Comparison of ENCODE assay signal across 22 cellular contexts in the genomic region with DNA sequence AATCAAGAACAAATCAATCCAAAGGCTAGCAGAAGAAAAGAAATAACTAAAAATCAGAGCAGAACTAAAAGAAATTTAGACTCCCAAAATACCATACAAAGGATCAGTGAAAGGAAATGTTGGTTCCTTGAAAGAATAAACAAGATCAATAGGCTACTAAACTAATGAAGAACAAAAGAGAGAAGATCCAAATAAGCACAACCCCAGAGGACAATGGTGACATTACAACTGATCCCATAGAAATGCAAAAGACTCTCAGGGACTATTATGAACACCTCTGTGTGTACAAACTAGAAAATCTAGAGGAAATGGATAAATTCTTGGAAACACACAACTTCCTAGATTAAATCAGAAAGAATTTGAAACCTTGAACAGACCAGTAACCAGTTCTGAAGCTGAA.
DNase-seq lines count a peak whose midpoint lies in the region; ATAC-seq and TF ChIP-seq lines count a peak whose summit lies in the region.
"Had no signal": no experiment of that assay in that cellular context is flagged by ENCODE, and none has a peak within 500 bp of the region (broad histone marks: within the 10 kb centered on the region; RNA-seq: fewer than 3 reads in every experiment).

No MANE protein-coding gene starts in this region.

- no peaks in the 10 kb centered on the region for H3K27me3 Mint-ChIP-seq in GM23338 (ENCODE audit: insufficient read depth, low read depth, poor library complexity)
- H3K27me3 Mint-ChIP-seq: CD4-positive, alpha-beta memory T cell; IgD-negative memory B cell had no signal

- no peaks in the 10 kb centered on the region for H3K36me3 ChIP-seq in A673 (ENCODE audit: insufficient read depth, low read length, poor library complexity, severe bottlenecking)
- H3K36me3 ChIP-seq in GM23338 (ENCODE audit: insufficient read depth): no peaks in the 10 kb centered on the region
- H3K36me3 ChIP-seq in kidney epithelial cell (ENCODE audit: control insufficient read depth, insufficient read depth, low read length): no peaks in the 10 kb centered on the region
- no peaks in the 10 kb centered on the region for H3K36me3 ChIP-seq in tibial nerve
- H3K36me3 ChIP-seq in heart right ventricle: no peaks in the 10 kb centered on the region
- H3K36me3 ChIP-seq: BE2C had no signal

- no peaks in the 10 kb centered on the region for H4K20me1 ChIP-seq in GM23338 (replicated peaks; ENCODE audit: insufficient read depth)

- no peaks in the 10 kb centered on the region for H3K36me3 Mint-ChIP-seq in GM23338 (ENCODE audit: low read depth)
- H3K36me3 Mint-ChIP-seq: CD4-positive, alpha-beta memory T cell; IgD-negative memory B cell had no signal

- H3K9me3 ChIP-seq in A673 (ENCODE audit: low read depth, low read length, poor library complexity, severe bottlenecking): no peaks in the 10 kb centered on the region
- no peaks in the 10 kb centered on the region for H3K9me3 ChIP-seq in tibial nerve
- H3K9me3 ChIP-seq in heart right ventricle: peaks cover 0 to 17% (median 0%) of the 10 kb centered on the region in 11 donors
- H3K9me3 ChIP-seq: BE2C had no signal

- H3K9me3 Mint-ChIP-seq in GM23338: no peaks in the 10 kb centered on the region; the same call in 2 of the 3 replicates

- ATAC-seq in GM23338: 0 out of 3 replicates have a peak, but pooled peaks have one; percentile 34
- ATAC-seq in heart right ventricle: no peak
- ATAC-seq: HCT116 had no signal

- no peak overlapping the region for H3K4me3 Mint-ChIP-seq in GM23338
- H3K4me3 Mint-ChIP-seq: CD4-positive, alpha-beta memory T cell; IgD-negative memory B cell had no signal

- H3K4me3 ChIP-seq in A673 (ENCODE audit: low read depth, low read length, poor library complexity, severe bottlenecking) (no peak overlapping the region), GM23338 (no peak overlapping the region), choroid plexus epithelial cell (ENCODE audit: low read depth, low read length) (no peak overlapping the region), kidney epithelial cell (ENCODE audit: low read depth, low read length) (no peak overlapping the region), tibial nerve (no peak overlapping the region), heart right ventricle (no peak overlapping the region)

- no peak overlapping the region for H2AFZ ChIP-seq in GM23338

- intact Hi-C loops in A673 (cut with micrococcal nuclease; ENCODE audit: unreplicated experiment): no loop called here
- intact Hi-C loops in heart right ventricle (cut with DNase I): no loop called here

- H3K4me1 Mint-ChIP-seq in GM23338: peaks cover 8% of the 10 kb centered on the region
- H3K4me1 Mint-ChIP-seq: CD4-positive, alpha-beta memory T cell; IgD-negative memory B cell had no signal

- TF ChIP-seq EP300 in tibial nerve (IDR thresholded peaks at IDR 0.05): no peak

- H3K27ac ChIP-seq in A673 (ENCODE audit: low read depth, low read length, poor library complexity, severe bottlenecking) (no peak overlapping the region), GM23338 (ENCODE audit: low read depth) (no peak overlapping the region), tibial nerve (no peak overlapping the region), heart right ventricle (no peak overlapping the region)

- TF ChIP-seq CTCF in A673 (conservative IDR thresholded peaks at IDR 0.05; ENCODE audit: low read depth, low read length) (peak; percentile 27; the same call in 1 of the 2 replicates), GM23338 (conservative IDR thresholded peaks at IDR 0.05; ENCODE audit: low read depth in 2 of 2) (peak in 1 of 2 experiments; percentile 32; a peak in 2 of 4 replicates), choroid plexus epithelial cell (conservative IDR thresholded peaks at IDR 0.05; ENCODE audit: low read depth, low read length) (no peak), kidney epithelial cell (IDR thresholded peaks at IDR 0.05; ENCODE audit: insufficient read depth, low read length, poor library complexity, severe bottlenecking) (peak; percentile 9), tibial nerve (IDR thresholded peaks at IDR 0.05) (no peak), heart right ventricle (IDR thresholded peaks at IDR 0.05) (no peak)

- no peak overlapping the region for H3K4me2 ChIP-seq in GM23338

- no peak overlapping the region for H3K27ac Mint-ChIP-seq in GM23338
- H3K27ac Mint-ChIP-seq: CD4-positive, alpha-beta memory T cell; IgD-negative memory B cell had no signal

- no peak for TF ChIP-seq POLR2A in tibial nerve (IDR thresholded peaks at IDR 0.05)

- CTCF ChIA-PET in A673 (lab: Charles Lee): no interaction called here

- no peaks in the 10 kb centered on the region for H3K9me2 ChIP-seq in GM23338 (ENCODE audit: insufficient read depth)

- H3K79me2 ChIP-seq in GM23338 (replicated peaks; ENCODE audit: insufficient read depth): no peaks in the 10 kb centered on the region

- DNase-seq in A673 (ENCODE audit: low spot score): no peak
- peak; percentile 25 for DNase-seq in GM23338 (ENCODE audit: low spot score)
- peak; percentile 2 for DNase-seq in choroid plexus epithelial cell (ENCODE audit: low read depth)
- no peak for DNase-seq in kidney epithelial cell (ENCODE audit: low read depth)
- no peak for DNase-seq in tibial nerve (ENCODE audit: low spot score in 2 of 2)
- no peak for DNase-seq in SK-N-DZ (ENCODE audit: low spot score)
- DNase-seq in heart right ventricle: no peak
- DNase-seq in stimulated activated CD4-positive, alpha-beta T cell treated with anti-CD3 and anti-CD28 coated beads, Interleukin-2, amount 100 ng/mL, for 24 hours: no peak
- DNase-seq: 8988T; BE2C; CD4-positive, alpha-beta memory T cell; MV-4-11; NCI-H1105 treated with DMSO at 0.1 percent for 48 hours; NCI-H1694; NCI-H2081; NCI-H2171; NCI-H345; NCI-H524 treated with DMSO at 0.1 percent for 48 hours; NCI-H82; Right ventricle myocardium superior had no signal

- H3F3A ChIP-seq in GM23338 (replicated peaks; ENCODE audit: low read depth): no peaks in the 10 kb centered on the region

- BruUV-seq in A673 (replicated peaks; lab: Mats Ljungman, UMichigan): no TSS peak

- POLR2A ChIA-PET in A673 (lab: Charles Lee; ENCODE audit: low non-redundant PET): no interaction called here

- H3K4me1 ChIP-seq in A673 (ENCODE audit: insufficient read depth, low read length, poor library complexity, severe bottlenecking) (no peaks in the 10 kb centered on the region), GM23338 (ENCODE audit: insufficient read depth) (peaks cover 6% of the 10 kb centered on the region), tibial nerve (no peaks in the 10 kb centered on the region), heart right ventricle (no peaks in the 10 kb centered on the region)
- H3K4me1 ChIP-seq: BE2C had no signal

- no peaks in the 10 kb centered on the region for H3K27me3 ChIP-seq in A673 (replicated peaks; ENCODE audit: insufficient read depth, low read depth, low read length, poor library complexity)
- H3K27me3 ChIP-seq in GM23338 (ENCODE audit: insufficient read depth): no peaks in the 10 kb centered on the region
- no peaks in the 10 kb centered on the region for H3K27me3 ChIP-seq in kidney epithelial cell (ENCODE audit: control insufficient read depth, insufficient read depth, low read length)
- no peaks in the 10 kb centered on the region for H3K27me3 ChIP-seq in tibial nerve
- H3K27me3 ChIP-seq in heart right ventricle: no peaks in the 10 kb centered on the region
- H3K27me3 ChIP-seq: BE2C had no signal

TF ChIP-seq in GM23338, 12 proteins besides CTCF, POLR2A, EP300 and RAD21 (continues in another document):
- TF ChIP-seq, protein P1, sequence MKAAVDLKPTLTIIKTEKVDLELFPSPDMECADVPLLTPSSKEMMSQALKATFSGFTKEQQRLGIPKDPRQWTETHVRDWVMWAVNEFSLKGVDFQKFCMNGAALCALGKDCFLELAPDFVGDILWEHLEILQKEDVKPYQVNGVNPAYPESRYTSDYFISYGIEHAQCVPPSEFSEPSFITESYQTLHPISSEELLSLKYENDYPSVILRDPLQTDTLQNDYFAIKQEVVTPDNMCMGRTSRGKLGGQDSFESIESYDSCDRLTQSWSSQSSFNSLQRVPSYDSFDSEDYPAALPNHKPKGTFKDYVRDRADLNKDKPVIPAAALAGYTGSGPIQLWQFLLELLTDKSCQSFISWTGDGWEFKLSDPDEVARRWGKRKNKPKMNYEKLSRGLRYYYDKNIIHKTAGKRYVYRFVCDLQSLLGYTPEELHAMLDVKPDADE (IDR thresholded peaks at IDR 0.05): no peak
- no peak for TF ChIP-seq JUNB (IDR thresholded peaks at IDR 0.05; ENCODE audit: unreplicated experiment)
- TF ChIP-seq ZNF114 (CRISPR knock-in tag; IDR thresholded peaks at IDR 0.05): no peak

Comparison
In these comparisons a context has a peak if more than half of its experiments do, and no peak if none do; other contexts are left out.
1. DNase-seq: peak in GM23338 (single experiment) and choroid plexus epithelial cell (single experiment); none in A673 (single experiment), kidney epithelial cell (single experiment), tibial nerve (0 of 2), SK-N-DZ (single experiment), heart right ventricle (0 of 2) and stimulated activated CD4-positive, alpha-beta T cell treated with anti-CD3 and anti-CD28 coated beads, Interleukin-2, amount 100 ng/mL, for 24 hours (0 of 2).
2. CTCF ChIP-seq: peak in A673 (single experiment) and kidney epithelial cell (single experiment); none in choroid plexus epithelial cell (single experiment), tibial nerve (0 of 5) and heart right ventricle (0 of 9).